In the genomic region with DNA sequence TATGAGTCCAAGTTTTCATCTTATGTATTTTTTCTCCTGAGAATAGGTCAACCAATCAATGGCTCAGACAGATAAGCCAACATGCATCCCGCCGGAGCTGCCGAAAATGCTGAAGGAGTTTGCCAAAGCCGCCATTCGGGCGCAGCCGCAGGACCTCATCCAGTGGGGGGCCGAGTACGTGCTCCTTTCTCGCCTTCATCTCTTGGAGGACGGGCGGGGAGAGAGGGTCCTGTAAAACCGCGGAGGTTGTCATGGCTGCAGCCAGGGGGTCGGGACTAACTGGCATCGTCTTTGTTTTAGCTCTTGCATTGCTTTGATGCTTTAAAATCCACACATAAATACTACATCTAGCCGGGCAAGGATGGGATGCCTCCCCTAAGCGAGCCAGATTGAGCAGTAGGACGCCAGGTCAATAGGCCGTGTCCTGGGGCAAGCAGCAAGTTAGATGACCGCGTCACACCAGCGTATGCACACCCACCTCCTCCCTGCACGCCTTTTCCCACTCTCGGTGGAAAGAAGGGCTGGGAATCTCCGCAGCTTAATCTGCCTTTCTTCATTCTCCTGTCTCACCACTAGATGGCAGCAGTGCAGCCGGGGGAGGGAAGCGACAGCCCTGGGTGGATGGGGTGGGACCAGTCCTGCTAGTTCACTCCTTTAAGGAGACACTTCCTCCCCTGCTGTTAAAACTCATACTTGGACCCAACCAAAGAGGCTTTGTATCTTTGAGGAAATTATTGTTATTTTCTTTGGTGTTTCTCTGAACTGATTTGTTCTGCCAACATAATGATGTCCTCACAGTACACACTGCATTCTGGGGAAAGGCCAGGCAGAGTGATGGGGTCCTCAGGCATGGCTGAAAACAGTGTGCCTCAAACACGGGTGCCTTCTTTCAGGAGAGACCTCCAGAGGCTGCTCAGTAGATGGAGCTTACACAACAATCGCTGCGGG, we compare ENCODE assay signal across 8 cellular contexts. TPM values are rescaled to one million over a fixed set of nuclear protein-coding genes. Genes with fewer than 3 reads are reported as not detected.
DNase-seq lines count a peak whose midpoint lies in the region; ATAC-seq and TF ChIP-seq lines count a peak whose summit lies in the region.
"Not testable (repeated sequence)": the region's sequence is repeated elsewhere in the genome, so short reads cannot be mapped to it uniquely, and the experiment has no call there.

No MANE protein-coding gene starts in this region.

- ATAC-seq in HG02981 (IDR thresholded peaks at IDR 0.05; ENCODE audit: unreplicated experiment) (peak; percentile 53), activated B cell treated with CpG ODN at 0.5 μM for 24 hours (ENCODE audit: low read depth) (peak; percentile 69)

- not testable (repeated sequence) for H3K4me1 ChIP-seq in hepatocyte (ENCODE audit: insufficient read depth)
- H3K4me1 ChIP-seq in tibial nerve: peaks cover 0 to 12% (median 3%) of the 10 kb centered on the region in 4 donors

- H3K9me3 Mint-ChIP-seq in activated B cell treated with CpG ODN at 0.5 μM for 24 hours; MCF 10A (ENCODE audit: unreplicated experiment): not testable (repeated sequence)

- peak; percentile 53 for DNase-seq in ELR (ENCODE audit: low read depth)
- DNase-seq in NCI-H2196 treated with DMSO at 0.1 percent for 48 hours (lab: John Stamatoyannopoulos, UW; ENCODE audit: unreplicated experiment): peak; percentile 17
- not testable (repeated sequence) for DNase-seq in activated B cell treated with CpG ODN at 0.5 μM for 24 hours; hepatocyte (ENCODE audit: low spot score)
- peak; percentile 32 for DNase-seq in MCF 10A (ENCODE audit: unreplicated experiment)
- DNase-seq in nucleus accumbens (lab: John Stamatoyannopoulos, UW): peak in 49 of 56 donors; percentile 8 to 70 (median 43)
- peak in 1 of 2 donors; percentile 25 for DNase-seq in tibial nerve (ENCODE audit: low spot score in 2 of 2)

- peak overlapping the region; percentile 10 for H2AFZ ChIP-seq in hepatocyte

- not testable (repeated sequence) for TF ChIP-seq CTCF in activated B cell treated with CpG ODN at 0.5 μM for 24 hours (IDR thresholded peaks at IDR 0.05)
- TF ChIP-seq CTCF in MCF 10A (IDR thresholded peaks at IDR 0.05; ENCODE audit: unreplicated experiment) (peak; percentile 59), hepatocyte (IDR thresholded peaks at IDR 0.05; ENCODE audit: poor library complexity) (peak; percentile 76), tibial nerve (IDR thresholded peaks at IDR 0.05) (peak; percentile 68 to 83 (median 80))

- H3K9me2 ChIP-seq in hepatocyte (replicated peaks; ENCODE audit: insufficient read depth): not testable (repeated sequence)

- H3K27me3 Mint-ChIP-seq in activated B cell treated with CpG ODN at 0.5 μM for 24 hours: peaks cover 14% of the 10 kb centered on the region
- not testable (repeated sequence) for H3K27me3 Mint-ChIP-seq in MCF 10A (ENCODE audit: insufficient read depth, unreplicated experiment)

- intact Hi-C loops in activated B cell treated with CpG ODN at 0.5 μM for 24 hours (cut with micrococcal nuclease): loop anchor here (2.0 to 5.0 kb wide), 3 partner anchors 110 to 417 kb away; partner anchors contain the start of gene SLC41A3
- intact Hi-C loops in MCF 10A (cut with micrococcal nuclease): loop anchor here (5.0 kb wide), 1 partner anchor 110 kb away; the partner anchor contains the start of gene SLC41A3

- not testable (repeated sequence) for H3K36me3 Mint-ChIP-seq in activated B cell treated with CpG ODN at 0.5 μM for 24 hours (ENCODE audit: low read depth); MCF 10A (ENCODE audit: insufficient read depth, unreplicated experiment)

- H3K27me3 ChIP-seq in hepatocyte (peaks cover 31% of the 10 kb centered on the region), tibial nerve (peaks cover 0 to 26% of the 10 kb centered on the region in 2 donors)

- peak overlapping the region; percentile 72 for H3K4me2 ChIP-seq in hepatocyte

- H3K27ac Mint-ChIP-seq in activated B cell treated with CpG ODN at 0.5 μM for 24 hours; MCF 10A (ENCODE audit: low read depth, unreplicated experiment): not testable (repeated sequence)

- not testable (repeated sequence) for H3K4me3 Mint-ChIP-seq in activated B cell treated with CpG ODN at 0.5 μM for 24 hours; MCF 10A (ENCODE audit: unreplicated experiment)

- H3K4me1 Mint-ChIP-seq in activated B cell treated with CpG ODN at 0.5 μM for 24 hours; MCF 10A (ENCODE audit: insufficient read depth, unreplicated experiment): not testable (repeated sequence)

- TF ChIP-seq EP300 in tibial nerve (IDR thresholded peaks at IDR 0.05): peak in 1 of 2 donors; percentile 53

- CTCF ChIA-PET in activated B cell treated with CpG ODN at 0.5 μM for 24 hours (lab: Charles Lee): not testable (repeated sequence)
- CTCF ChIA-PET in MCF 10A (lab: Yijun Ruan, JAX): interaction anchor here (0.6 to 2.2 kb wide), 15 partner anchors 17 to 418 kb away, joined by 3 to 14 read pairs (median 3); partner anchors contain the start of gene SLC41A3

- not testable (repeated sequence) for H3K79me2 ChIP-seq in hepatocyte

- POLR2A ChIA-PET in activated B cell treated with CpG ODN at 0.5 μM for 24 hours (lab: Charles Lee): not testable (repeated sequence)
- POLR2A ChIA-PET in MCF 10A (lab: Yijun Ruan, JAX): interaction anchor here (0.6 to 1.2 kb wide), 3 partner anchors 77 to 385 kb away, joined by 3 to 4 read pairs (median 3); no protein-coding TSS in a partner anchor

- H3K27ac ChIP-seq in hepatocyte: not testable (repeated sequence)
- peak overlapping the region in 1 of 4 donors; percentile 57 for H3K27ac ChIP-seq in tibial nerve

- H3K4me3 ChIP-seq in hepatocyte: peak overlapping the region; percentile 17
- peak overlapping the region; percentile 11 to 49 (median 28) for H3K4me3 ChIP-seq in tibial nerve

- not testable (repeated sequence) for H3K36me3 ChIP-seq in hepatocyte (replicated peaks; ENCODE audit: insufficient read depth, low read depth); tibial nerve

- 5% methylated on average over 29 of the region's 31 CpGs for WGBS in hepatocyte (ENCODE audit: low lambda C conversion rate, missing lambda C conversion rate)
- 0 to 1% methylated on average over 29 of the region's 31 CpGs for WGBS in tibial nerve, 2 donors

- BruUV-seq in MCF 10A (replicated peaks; lab: Mats Ljungman, UMichigan): not testable (repeated sequence)

- H4K20me1 ChIP-seq in hepatocyte (ENCODE audit: insufficient read depth, poor library complexity, severe bottlenecking): not testable (repeated sequence)

- not testable (repeated sequence) for H3K9me3 ChIP-seq in hepatocyte (ENCODE audit: low read depth); tibial nerve

- not testable (repeated sequence) for TF ChIP-seq POLR2A in tibial nerve (IDR thresholded peaks at IDR 0.05)

RNA-seq across cellular contexts. Expression of gene ROPN1B, which starts 3.3 kb away (rescaled TPM):
- not detected in 2 replicates for total RNA-seq in activated B cell treated with CpG ODN at 0.5 μM for 24 hours
- not detected in 2 replicates for total RNA-seq in MCF 10A (2022)
- total RNA-seq in hepatocyte: not detected in 2 replicates
- not detected in 2 replicates for polyA plus RNA-seq in hepatocyte
- total RNA-seq in tibial nerve: 1 to 10 TPM in 2 of 4 donors, under 1 TPM in 1, not detected in 1; 0.60 to 8.8 (median 6.9) TPM
